Comparison of ENCODE assay signal across 8 cellular contexts in the genomic region with DNA sequence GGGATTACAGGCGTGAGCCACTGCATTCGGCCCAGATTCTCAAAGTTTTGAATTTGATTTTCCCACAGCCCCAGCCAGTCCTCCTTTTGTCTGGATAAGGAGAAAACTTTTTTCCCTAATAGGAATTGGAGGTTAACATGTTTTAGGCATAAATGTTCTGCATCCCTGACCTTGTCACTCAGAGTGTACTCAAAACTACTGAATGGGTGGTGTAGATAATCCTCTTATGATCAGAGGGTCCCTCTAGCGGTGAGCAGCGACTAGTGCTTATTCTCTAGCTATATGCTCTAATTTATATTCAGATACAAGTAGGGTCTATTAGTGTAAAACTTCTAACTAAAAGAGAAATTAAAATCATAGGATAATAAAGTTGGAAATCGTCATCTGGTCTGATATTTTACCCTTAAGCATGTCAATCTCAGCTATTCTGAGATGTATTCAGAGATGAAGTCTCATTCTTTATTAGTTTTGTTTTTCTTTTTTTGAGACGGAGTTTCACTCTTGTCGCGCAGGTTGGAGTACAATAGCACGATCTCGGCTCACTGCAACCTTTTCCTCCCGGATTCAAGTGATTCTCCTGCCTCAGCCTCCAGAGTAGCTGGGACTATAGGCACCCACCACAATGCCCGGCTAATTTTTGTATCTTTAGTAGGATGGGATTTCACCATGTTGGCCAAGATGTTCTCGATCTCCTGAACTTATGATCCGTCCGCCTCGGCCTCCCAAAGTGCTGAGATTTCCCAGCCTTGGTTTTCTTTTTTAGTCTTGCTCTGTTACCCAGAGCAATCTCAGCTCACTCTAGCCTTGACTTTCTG. TPM values are rescaled to one million over a fixed set of nuclear protein-coding genes. Genes with fewer than 3 reads are reported as not detected.
DNase-seq lines count a peak whose midpoint lies in the region; ATAC-seq, FAIRE-seq and TF ChIP-seq lines count a peak whose summit lies in the region.

No MANE protein-coding gene starts in this region.

- H3K4me1 ChIP-seq in Loucy (ENCODE audit: insufficient read depth, low read length, poor library complexity, severe bottlenecking) (peaks cover 10% of the 10 kb centered on the region), thyroid gland (peaks cover 4 to 14% of the 10 kb centered on the region in 2 donors)

- WGBS in thyroid gland, 2 donors = 65 to 66% methylated on average over 16 of the region's 16 CpGs

- no peak for TF ChIP-seq POLR2A in thyroid gland (IDR thresholded peaks at IDR 0.05)

- H3K4me3 ChIP-seq in GM12864 (ENCODE audit: low read depth, low read length) (no peak overlapping the region), Loucy (ENCODE audit: low read length, poor library complexity, severe bottlenecking) (no peak overlapping the region), fibroblast of the aortic adventitia (ENCODE audit: low read depth, low read length) (no peak overlapping the region), thyroid gland (replicated peaks in 1 of 3) (no peak overlapping the region)

- H3K9me2 ChIP-seq in Loucy (replicated peaks; ENCODE audit: low read depth, low read length) = no peaks in the 10 kb centered on the region

- H3K9ac ChIP-seq in Loucy (ENCODE audit: low read depth, low read length, poor library complexity, severe bottlenecking) = no peak overlapping the region

- DNase-seq in GM12864 (ENCODE audit: low read depth) (peak; percentile 68), RCC 7860 (ENCODE audit: low spot score) (peak; percentile 77), fibroblast of the aortic adventitia (ENCODE audit: low read depth) (peak; percentile 85), nucleus accumbens (lab: John Stamatoyannopoulos, UW) (peak in 37 of 56 donors; percentile 0 to 78 (median 21)), thyroid gland (peak; percentile 62 to 66)
- DNase-seq in activated T-helper 1 cell treated with anti-CD3 and anti-CD28 coated beads, Interleukin-12 subunit alpha, Interleukin-12 subunit beta, Interleukin-2, Interleukin-4 antibody, amounts not matched to agents 30 ng/mL and 10 ng/mL and 1 ng/mL, durations not matched to agents 14 hours and 24 hours and 36 hours (ENCODE audit: low spot score) = peak; percentile 48

- peaks cover 24% of the 10 kb centered on the region for H3K36me3 Mint-ChIP-seq in activated T-helper 1 cell treated with anti-CD3 and anti-CD28 coated beads, Interleukin-12 subunit alpha, Interleukin-12 subunit beta, Interleukin-2, Interleukin-4 antibody, amounts not matched to agents 30 ng/mL and 10 ng/mL and 1 ng/mL, durations not matched to agents 14 hours and 24 hours and 36 hours (ENCODE audit: low read depth)

- peak; percentile 73 for FAIRE-seq in RCC 7860 (lab: Jason Lieb, UNC)

- no peak overlapping the region for H3K27ac Mint-ChIP-seq in activated T-helper 1 cell treated with anti-CD3 and anti-CD28 coated beads, Interleukin-12 subunit alpha, Interleukin-12 subunit beta, Interleukin-2, Interleukin-4 antibody, amounts not matched to agents 30 ng/mL and 10 ng/mL and 1 ng/mL, durations not matched to agents 14 hours and 24 hours and 36 hours

- H3K27me3 Mint-ChIP-seq in activated T-helper 1 cell treated with anti-CD3 and anti-CD28 coated beads, Interleukin-12 subunit alpha, Interleukin-12 subunit beta, Interleukin-2, Interleukin-4 antibody, amounts not matched to agents 30 ng/mL and 10 ng/mL and 1 ng/mL, durations not matched to agents 14 hours and 24 hours and 36 hours (ENCODE audit: insufficient read depth) = no peaks in the 10 kb centered on the region

- H3K79me2 ChIP-seq in Loucy (ENCODE audit: insufficient read depth, low read length) = peaks cover 21% of the 10 kb centered on the region

- no peak for ATAC-seq in GM18511 (IDR thresholded peaks at IDR 0.05; ENCODE audit: unreplicated experiment)

- H3K27ac ChIP-seq in thyroid gland = no peak overlapping the region

- intact Hi-C loops in activated T-helper 1 cell treated with anti-CD3 and anti-CD28 coated beads, Interleukin-12 subunit alpha, Interleukin-12 subunit beta, Interleukin-2, Interleukin-4 antibody, amounts not matched to agents 30 ng/mL and 10 ng/mL and 1 ng/mL, durations not matched to agents 14 hours and 24 hours and 36 hours (cut with micrococcal nuclease) = loop anchor here (1.0 kb wide), 2 partner anchors 56 to 153 kb away; no protein-coding TSS in a partner anchor
- intact Hi-C loops in thyroid gland (cut with DNase I) = loop anchor here (5.0 kb wide), 1 partner anchor 55 kb away; a partner anchor contains a TSS

- peak; percentile 80 for TF ChIP-seq CTCF in GM12864 (IDR thresholded peaks at IDR 0.05; ENCODE audit: low read depth, low read length, missing control alignments)
- TF ChIP-seq CTCF in Loucy (conservative IDR thresholded peaks at IDR 0.05; ENCODE audit: low read length) = peak; percentile 96
- peak; percentile 88 for TF ChIP-seq CTCF in fibroblast of the aortic adventitia (IDR thresholded peaks at IDR 0.05; ENCODE audit: insufficient read depth, low read length)
- TF ChIP-seq CTCF in thyroid gland (IDR thresholded peaks at IDR 0.05) = peak; percentile 72 to 85 (median 80)

- H3K27me3 ChIP-seq in Loucy (ENCODE audit: insufficient read depth, low read length, poor library complexity, severe bottlenecking) = no peaks in the 10 kb centered on the region
- H3K27me3 ChIP-seq in thyroid gland = no peaks in the 10 kb centered on the region

- no peak overlapping the region for H2AFZ ChIP-seq in Loucy (ENCODE audit: low read length)

- H4K20me1 ChIP-seq in Loucy (ENCODE audit: insufficient read depth, low read length, poor library complexity, severe bottlenecking) = peaks cover 4% of the 10 kb centered on the region

- H3K4me3 Mint-ChIP-seq in activated T-helper 1 cell treated with anti-CD3 and anti-CD28 coated beads, Interleukin-12 subunit alpha, Interleukin-12 subunit beta, Interleukin-2, Interleukin-4 antibody, amounts not matched to agents 30 ng/mL and 10 ng/mL and 1 ng/mL, durations not matched to agents 14 hours and 24 hours and 36 hours = no peak overlapping the region

- H3K9me3 ChIP-seq in Loucy (ENCODE audit: insufficient read depth, low read depth, low read length) (no peaks in the 10 kb centered on the region), thyroid gland (no peaks in the 10 kb centered on the region)

- H3K36me3 ChIP-seq in Loucy (ENCODE audit: insufficient read depth, low read length) = peaks cover 31% of the 10 kb centered on the region; the same call in 1 of the 2 replicates
- H3K36me3 ChIP-seq in thyroid gland = peaks cover 25 to 26% of the 10 kb centered on the region in 2 donors

- H3K4me1 Mint-ChIP-seq in activated T-helper 1 cell treated with anti-CD3 and anti-CD28 coated beads, Interleukin-12 subunit alpha, Interleukin-12 subunit beta, Interleukin-2, Interleukin-4 antibody, amounts not matched to agents 30 ng/mL and 10 ng/mL and 1 ng/mL, durations not matched to agents 14 hours and 24 hours and 36 hours (ENCODE audit: low read depth) = peaks cover 11% of the 10 kb centered on the region

- H3K9me3 Mint-ChIP-seq in activated T-helper 1 cell treated with anti-CD3 and anti-CD28 coated beads, Interleukin-12 subunit alpha, Interleukin-12 subunit beta, Interleukin-2, Interleukin-4 antibody, amounts not matched to agents 30 ng/mL and 10 ng/mL and 1 ng/mL, durations not matched to agents 14 hours and 24 hours and 36 hours = no peaks in the 10 kb centered on the region

- H3K4me2 ChIP-seq in Loucy (ENCODE audit: low read depth, low read length, poor library complexity, severe bottlenecking) = no peak overlapping the region

- no peaks in the 10 kb centered on the region for H3F3A ChIP-seq in Loucy (ENCODE audit: low read depth)

RNA-seq across cellular contexts. Expression of a gene that starts 2.7 kb away (rescaled TPM):
- total RNA-seq in activated T-helper 1 cell treated with anti-CD3 and anti-CD28 coated beads, Interleukin-12 subunit alpha, Interleukin-12 subunit beta, Interleukin-2, Interleukin-4 antibody, amounts not matched to agents 30 ng/mL and 10 ng/mL and 1 ng/mL, durations not matched to agents 14 hours and 24 hours and 36 hours = 276 and 285 TPM in 2 replicates
- total RNA-seq in fibroblast of the aortic adventitia (ENCODE audit: low replicate concordance) = 111 and 139 TPM in 2 replicates
- 100 to 1,000 TPM in 2 of 4 donors, 10 to 100 TPM in 2; 77.1 to 110 (median 96.5) TPM for total RNA-seq in thyroid gland

RNA-seq across cellular contexts. Expression of a gene that starts 30.2 kb away (rescaled TPM):
- 26.9 and 27.3 TPM in 2 replicates for total RNA-seq in activated T-helper 1 cell treated with anti-CD3 and anti-CD28 coated beads, Interleukin-12 subunit alpha, Interleukin-12 subunit beta, Interleukin-2, Interleukin-4 antibody, amounts not matched to agents 30 ng/mL and 10 ng/mL and 1 ng/mL, durations not matched to agents 14 hours and 24 hours and 36 hours
- total RNA-seq in fibroblast of the aortic adventitia (ENCODE audit: low replicate concordance) (7.0 and 14.2 TPM in 2 replicates), thyroid gland (10 to 100 TPM; 24.2 to 38.0 (median 33.7) TPM)

RNA-seq across cellular contexts. Expression of a gene that starts 53.5 kb away (rescaled TPM):
- 98.9 and 101 TPM in 2 replicates for total RNA-seq in activated T-helper 1 cell treated with anti-CD3 and anti-CD28 coated beads, Interleukin-12 subunit alpha, Interleukin-12 subunit beta, Interleukin-2, Interleukin-4 antibody, amounts not matched to agents 30 ng/mL and 10 ng/mL and 1 ng/mL, durations not matched to agents 14 hours and 24 hours and 36 hours
- total RNA-seq in fibroblast of the aortic adventitia (ENCODE audit: low replicate concordance) (56.4 and 86.4 TPM in 2 replicates), thyroid gland (10 to 100 TPM; 53.4 to 74.5 (median 57.8) TPM)

Comparison
In these comparisons a context has a peak if more than half of its experiments do, and no peak if none do; other contexts are left out.
1. DNase-seq: peak in every context shown above with its lines; median percentile 85 in fibroblast of the aortic adventitia; 77 in RCC 7860; 68 in GM12864; 64 in thyroid gland; 48 in activated T-helper 1 cell treated with anti-CD3 and anti-CD28 coated beads, Interleukin-12 subunit alpha, Interleukin-12 subunit beta, Interleukin-2, Interleukin-4 antibody, amounts not matched to agents 30 ng/mL and 10 ng/mL and 1 ng/mL, durations not matched to agents 14 hours and 24 hours and 36 hours; 21 in nucleus accumbens.